In genomic region chr14:69571879-69572633, GRCh38 we compare ENCODE assay signal across 8 cellular contexts. TPM values are rescaled to one million over a fixed set of nuclear protein-coding genes. Genes with fewer than 3 reads are reported as not detected.
A peak's percentile ranks its signal among the peaks of the same experiment; 100 is the strongest.
DNase-seq lines count a peak whose midpoint lies in the region; ATAC-seq and TF ChIP-seq lines count a peak whose summit lies in the region.

No MANE protein-coding gene starts in this region.

- peak overlapping the region; percentile 31 for H2AFZ ChIP-seq in trophoblast cell (ENCODE audit: insufficient read depth, low read length, poor library complexity)

- peaks cover 61% of the 10 kb centered on the region for H3K27me3 Mint-ChIP-seq in type B pancreatic cell

- H3K4me1 Mint-ChIP-seq in type B pancreatic cell (ENCODE audit: unreplicated experiment): peaks cover 5% of the 10 kb centered on the region

- H3K9me3 ChIP-seq in esophagus (ENCODE audit: control insufficient read depth in 2 of 2, insufficient read depth in 1 of 2, low read depth in 1 of 2, low read length in 1 of 2) (peaks cover 0 to 8% of the 10 kb centered on the region in 2 donors), trophoblast cell (ENCODE audit: insufficient read depth, low read depth, low read length) (peaks cover 3% of the 10 kb centered on the region)

- no peak overlapping the region for H4K8ac ChIP-seq in trophoblast cell (ENCODE audit: low read depth, low read length)

- H3K4me1 ChIP-seq in esophagus (ENCODE audit: control insufficient read depth in 2 of 2, insufficient read depth in 2 of 2, low read length in 1 of 2) (peaks cover 12 to 23% of the 10 kb centered on the region in 2 donors), trophoblast cell (ENCODE audit: control insufficient read depth in 1 of 2, insufficient read depth in 2 of 2, low read length in 2 of 2) (peaks cover 9% of the 10 kb centered on the region in 2 experiments)

- H3K9me3 Mint-ChIP-seq in type B pancreatic cell: no peaks in the 10 kb centered on the region

- H3K36me3 Mint-ChIP-seq in type B pancreatic cell: peaks cover 6% of the 10 kb centered on the region

- H3K14ac ChIP-seq in trophoblast cell (ENCODE audit: low read length): no peak overlapping the region

- WGBS in esophagus, 2 donors: 4 to 5% methylated on average over 89 to 101 of the region's 101 CpGs
- no CpG with 5 or more reads among the region's 101 CpGs for WGBS in trophoblast cell (ENCODE audit: extremely low coverage, insufficient coverage, insufficient read length)

- no peaks in the 10 kb centered on the region for H3K79me1 ChIP-seq in trophoblast cell (ENCODE audit: low read length)

- no peak for TF ChIP-seq CTCF in type B pancreatic cell (conservative IDR thresholded peaks at IDR 0.05)

- no peak overlapping the region for H2BK120ac ChIP-seq in trophoblast cell (ENCODE audit: insufficient read depth, low read length, poor library complexity)

- no peak overlapping the region for H2BK5ac ChIP-seq in trophoblast cell (ENCODE audit: low read depth, low read length, poor library complexity)

- H3K27ac Mint-ChIP-seq in type B pancreatic cell: no peak overlapping the region

- H3K27ac ChIP-seq in esophagus (ENCODE audit: low read depth in 2 of 2, low read length in 1 of 2) (no peak overlapping the region), trophoblast cell (ENCODE audit: low read depth, low read length) (no peak overlapping the region)

- H3K9ac ChIP-seq in trophoblast cell (ENCODE audit: low read length): no peak overlapping the region

- no peaks in the 10 kb centered on the region for H3K79me2 ChIP-seq in trophoblast cell (ENCODE audit: control insufficient read depth, insufficient read depth, low read length, poor library complexity)

- DNase-seq in DMS153 treated with DMSO at 0.1 percent for 48 hours (lab: John Stamatoyannopoulos, UW; ENCODE audit: unreplicated experiment): peak; percentile 42
- peak; percentile 76 for DNase-seq in NCI-H510A treated with DMSO at 0.1 percent for 48 hours (lab: John Stamatoyannopoulos, UW)
- DNase-seq in trophoblast cell: peak in 1 of 2 donors; percentile 28
- DNase-seq in type B pancreatic cell (ENCODE audit: extremely low spot score, unreplicated experiment): no peak
- DNase-seq in activated gamma-delta T cell (lab: John Stamatoyannopoulos, UW): no peak
- no peak for DNase-seq in hippocampal formation (lab: John Stamatoyannopoulos, UW)

- no peak overlapping the region for H3K23ac ChIP-seq in trophoblast cell (ENCODE audit: low read length)

- no peak overlapping the region for H4K91ac ChIP-seq in trophoblast cell (ENCODE audit: low read depth, low read length)

- H4K12ac ChIP-seq in trophoblast cell (ENCODE audit: low read depth, low read length): no peak overlapping the region

- no peak overlapping the region for H3K18ac ChIP-seq in trophoblast cell (ENCODE audit: low read length)

- no peak overlapping the region for H3K4me3 Mint-ChIP-seq in type B pancreatic cell

- no peak for ATAC-seq in HG03378 (IDR thresholded peaks at IDR 0.05; ENCODE audit: unreplicated experiment)

- peak overlapping the region; percentile 21 for H3K4me2 ChIP-seq in trophoblast cell (ENCODE audit: low read length)

- H3K27me3 ChIP-seq in esophagus (ENCODE audit: control insufficient read depth in 1 of 2, insufficient read depth in 2 of 2, low read length in 2 of 2) (peaks cover 0 to 25% of the 10 kb centered on the region in 2 donors), trophoblast cell (ENCODE audit: insufficient read depth, low read length) (peaks cover 15% of the 10 kb centered on the region)

- H3K4ac ChIP-seq in trophoblast cell (ENCODE audit: low read depth, low read length): no peak overlapping the region

- H3K36me3 ChIP-seq in esophagus (ENCODE audit: control insufficient read depth in 2 of 2, insufficient read depth in 2 of 2, low read length in 1 of 2): no peaks in the 10 kb centered on the region
- H3K36me3 ChIP-seq in trophoblast cell (ENCODE audit: control insufficient read depth in 1 of 2, insufficient read depth in 2 of 2, low read length in 2 of 2): no peaks in the 10 kb centered on the region

- no peak overlapping the region for H2AK5ac ChIP-seq in trophoblast cell (ENCODE audit: low read length)

- peak overlapping the region; percentile 38 to 40 for H3K4me3 ChIP-seq in esophagus (ENCODE audit: low read depth in 1 of 2, low read length in 2 of 2)
- no peak overlapping the region for H3K4me3 ChIP-seq in trophoblast cell (ENCODE audit: low read depth, low read length)

- no peak overlapping the region for H2BK12ac ChIP-seq in trophoblast cell (ENCODE audit: low read length)

RNA-seq across cellular contexts. Expression of gene CCDC177, which starts 2.6 kb away (rescaled TPM):
- under 1 TPM; 0.01 to 0.04 TPM for polyA plus RNA-seq in esophagus
- 0.01 TPM in 1 of 2 replicates, not detected in the other for polyA plus RNA-seq in trophoblast cell (2013)
- total RNA-seq in type B pancreatic cell (ENCODE audit: low replicate concordance): 0.21 and 3.4 TPM in 2 replicates

RNA-seq across cellular contexts. Expression of gene SUSD6, which starts 39.3 kb away (rescaled TPM):
- 10 to 100 TPM; 16.2 to 30.3 TPM for polyA plus RNA-seq in esophagus
- 5.4 and 5.5 TPM in 2 replicates for polyA plus RNA-seq in trophoblast cell (2013)
- total RNA-seq in type B pancreatic cell (ENCODE audit: low replicate concordance): 31.7 and 78.9 TPM in 2 replicates

Comparison
In these comparisons a context has a peak if more than half of its experiments do, and no peak if none do; other contexts are left out.
1. DNase-seq: peak in DMS153 treated with DMSO at 0.1 percent for 48 hours (single experiment) and NCI-H510A treated with DMSO at 0.1 percent for 48 hours (single experiment); none in type B pancreatic cell (single experiment), activated gamma-delta T cell (single experiment) and hippocampal formation (0 of 2).